19 cellular contexts compared by ENCODE assay signal in genomic region chr6:43997342-43997677, GRCh38.
"Had no signal": no experiment of that assay in that cellular context is flagged by ENCODE, and none has a peak within 500 bp of the region (broad histone marks: within the 10 kb centered on the region; RNA-seq: fewer than 3 reads in every experiment).

No MANE protein-coding gene starts in this region.

- DNase-seq: activated CD4-positive, alpha-beta T cell treated with anti-CD3 and anti-CD28 coated beads for 36 hours; activated CD8-positive, alpha-beta memory T cell treated with anti-CD3 and anti-CD28 coated beads, Interleukin-2, amount 50 U/mL, for 4 hours; activated CD8-positive, alpha-beta T cell treated with anti-CD3 and anti-CD28 coated beads for 36 hours; activated naive CD4-positive, alpha-beta T cell treated with Interleukin-2 at 50 U/mL for 16 hours; activated naive CD8-positive, alpha-beta T cell treated with anti-CD3 and anti-CD28 coated beads, Interleukin-2, amount 50 U/mL, for 24 hours; esophagus squamous epithelium; foreskin keratinocyte; naive B cell; right cardiac atrium; stimulated activated CD4-positive, alpha-beta T cell treated with anti-CD3 and anti-CD28 coated beads, Interleukin-2, amount 100 ng/mL, for 24 hours; stimulated activated naive CD4-positive, alpha-beta T cell treated with Interleukin-2 at 50 U/mL for 16 hours; T-helper 1 cell had no signal

- H3K4me3 ChIP-seq: ascending aorta, esophagus squamous epithelium, heart left ventricle, suprapubic skin, upper lobe of left lung had no signal

- H3K27me3 ChIP-seq: ascending aorta, foreskin keratinocyte had no signal

- ATAC-seq: activated CD4-positive, alpha-beta T cell treated with anti-CD3 and anti-CD28 coated beads for 36 hours; activated CD8-positive, alpha-beta T cell treated with anti-CD3 and anti-CD28 coated beads for 36 hours; activated naive CD8-positive, alpha-beta T cell treated with anti-CD3 and anti-CD28 coated beads, Interleukin-2, amount 50 U/mL, for 24 hours; foreskin keratinocyte; heart left ventricle; right cardiac atrium had no signal

- H3K27ac Mint-ChIP-seq: activated CD4-positive, alpha-beta T cell treated with anti-CD3 and anti-CD28 coated beads for 36 hours; activated CD8-positive, alpha-beta T cell treated with anti-CD3 and anti-CD28 coated beads for 36 hours; activated naive CD8-positive, alpha-beta T cell treated with anti-CD3 and anti-CD28 coated beads, Interleukin-2, amount 50 U/mL, for 24 hours; mesothelial cell of epicardium; naive B cell had no signal

- H3K36me3 ChIP-seq: ascending aorta, esophagus squamous epithelium, heart left ventricle, neutrophil, suprapubic skin, upper lobe of left lung, WERI-Rb-1 had no signal

- H3K4me3 Mint-ChIP-seq: activated CD4-positive, alpha-beta T cell treated with anti-CD3 and anti-CD28 coated beads for 36 hours; activated CD8-positive, alpha-beta T cell treated with anti-CD3 and anti-CD28 coated beads for 36 hours; activated naive CD8-positive, alpha-beta T cell treated with anti-CD3 and anti-CD28 coated beads, Interleukin-2, amount 50 U/mL, for 24 hours; mesothelial cell of epicardium; naive B cell had no signal

- H3K27ac ChIP-seq: foreskin keratinocyte, heart left ventricle, neutrophil, suprapubic skin, upper lobe of left lung, WERI-Rb-1 had no signal

- H3K9me3 ChIP-seq: ascending aorta, esophagus squamous epithelium, heart left ventricle, neutrophil, suprapubic skin, upper lobe of left lung had no signal

- H3K36me3 Mint-ChIP-seq: naive B cell had no signal

- H3K9me3 Mint-ChIP-seq: activated CD8-positive, alpha-beta T cell treated with anti-CD3 and anti-CD28 coated beads for 36 hours; activated naive CD8-positive, alpha-beta T cell treated with anti-CD3 and anti-CD28 coated beads, Interleukin-2, amount 50 U/mL, for 24 hours; mesothelial cell of epicardium had no signal
